ENCODE assay signal across 1 cellular context in the genomic region with DNA sequence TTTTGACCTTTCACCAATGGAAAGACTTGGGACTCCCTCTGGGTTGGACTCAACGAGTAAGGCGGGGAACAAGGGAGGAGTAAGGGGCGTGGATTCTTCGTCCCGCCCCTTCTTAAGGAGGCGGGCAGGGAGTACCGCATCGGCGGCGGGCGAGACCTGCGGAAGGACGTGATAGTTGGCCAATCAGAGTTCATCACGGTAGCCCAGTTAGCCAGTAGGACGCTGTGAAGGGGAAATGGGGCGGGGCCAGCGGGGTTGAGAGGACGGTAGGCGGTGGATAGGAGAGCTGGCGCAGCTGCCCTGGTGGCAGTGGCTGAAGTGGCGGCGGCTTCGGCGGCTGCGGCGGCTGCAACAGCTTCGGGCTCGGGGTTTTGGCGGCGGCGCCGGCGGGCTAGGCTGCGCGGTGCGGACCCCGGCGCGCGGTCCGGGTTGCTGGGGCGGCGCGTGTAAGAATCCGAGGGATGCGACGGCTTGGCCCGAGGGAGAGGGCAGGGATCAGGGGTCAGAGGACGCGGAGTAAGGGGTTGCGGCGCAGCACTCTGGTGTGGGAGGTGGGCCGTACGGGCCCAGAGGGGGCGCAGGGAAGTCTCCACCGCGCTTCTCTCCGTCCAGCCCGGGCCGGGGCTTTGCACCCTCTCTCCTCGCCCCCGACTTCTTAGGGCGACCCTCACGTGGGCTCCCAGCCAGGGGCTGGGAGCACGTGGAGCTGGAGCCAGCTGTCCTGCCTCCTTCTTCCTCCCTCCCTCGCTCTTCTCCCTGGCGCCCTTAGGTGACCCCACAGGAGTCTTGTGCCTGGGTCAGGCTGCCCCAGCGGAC.
TF ChIP-seq lines count a peak whose summit lies in the region.

TSS of gene TPCN1 (plus strand) at position 284 of the 816 bp plus-strand sequence. CDS start 5,389 bp downstream, outside the sequence.

TF ChIP-seq in SK-N-SH, 30 proteins besides CTCF, POLR2A, EP300 and RAD21 (continued from another document):
- TF ChIP-seq REST (IDR thresholded peaks at IDR 0.05; ENCODE audit: low read depth, low read length): no peak
- peak; percentile 87 for TF ChIP-seq POLR2AphosphoS5 (IDR thresholded peaks at IDR 0.05; ENCODE audit: low read depth, low read length)
- TF ChIP-seq, protein P1, sequence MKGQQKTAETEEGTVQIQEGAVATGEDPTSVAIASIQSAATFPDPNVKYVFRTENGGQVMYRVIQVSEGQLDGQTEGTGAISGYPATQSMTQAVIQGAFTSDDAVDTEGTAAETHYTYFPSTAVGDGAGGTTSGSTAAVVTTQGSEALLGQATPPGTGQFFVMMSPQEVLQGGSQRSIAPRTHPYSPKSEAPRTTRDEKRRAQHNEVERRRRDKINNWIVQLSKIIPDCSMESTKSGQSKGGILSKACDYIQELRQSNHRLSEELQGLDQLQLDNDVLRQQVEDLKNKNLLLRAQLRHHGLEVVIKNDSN (IDR thresholded peaks at IDR 0.05; ENCODE audit: borderline replicate concordance, low read depth): no peak
- no peak for TF ChIP-seq NFIC (IDR thresholded peaks at IDR 0.05; ENCODE audit: borderline replicate concordance)
